Comparison of ENCODE assay signal across 30 cellular contexts in genomic region chr11:40140560-40140959, GRCh38.
"Had no signal": no experiment of that assay in that cellular context is flagged by ENCODE, and none has a peak within 500 bp of the region (broad histone marks: within the 10 kb centered on the region; RNA-seq: fewer than 3 reads in every experiment).

No MANE protein-coding gene starts in this region.

- H3K36me3 Mint-ChIP-seq: activated CD4-positive, alpha-beta memory T cell treated with anti-CD3 and anti-CD28 coated beads for 36 hours; activated naive CD4-positive, alpha-beta T cell treated with anti-CD3 and anti-CD28 coated beads, Interleukin-2, amount 10 ng/mL, durations not matched to agents 7 days and 5 days; activated naive CD8-positive, alpha-beta T cell treated with anti-CD3 and anti-CD28 coated beads, Interleukin-2, amount 10 ng/mL, durations not matched to agents 7 days and 5 days; natural killer cell; stimulated activated naive B cell treated with anti-CD40 and anti-IgM and Interleukin-4, amounts not matched to agents 10 μg/mL and 1 μg/mL and 100 μg/mL, for 72 hours had no signal

- H3K4me1 ChIP-seq: ascending aorta, esophagus squamous epithelium, left lung, lower lobe of right lung, pancreas, psoas muscle, right atrium auricular region, stomach, thyroid gland, upper lobe of right lung had no signal

- H3K27ac Mint-ChIP-seq: activated CD4-positive, alpha-beta memory T cell treated with anti-CD3 and anti-CD28 coated beads for 36 hours; activated CD4-positive, alpha-beta T cell treated with anti-CD3 and anti-CD28 coated beads, Interleukin-2, amount 10 ng/mL, durations not matched to agents 24 days and 14 days; activated naive CD4-positive, alpha-beta T cell treated with anti-CD3 and anti-CD28 coated beads, Interleukin-2, amount 10 ng/mL, durations not matched to agents 7 days and 5 days; activated naive CD8-positive, alpha-beta T cell treated with anti-CD3 and anti-CD28 coated beads, Interleukin-2, amount 10 ng/mL, durations not matched to agents 7 days and 5 days; dendritic cell treated with granulocyte-macrophage colony-stimulating factor and Interleukin-4, amounts not matched to agents 40 ng/mL and 50 ng/mL, for 4 days; natural killer cell; stimulated activated naive B cell treated with anti-CD40 and anti-IgM and Interleukin-4, amounts not matched to agents 10 μg/mL and 1 μg/mL and 100 μg/mL, for 72 hours had no signal

- H3K27me3 Mint-ChIP-seq: activated CD4-positive, alpha-beta memory T cell treated with anti-CD3 and anti-CD28 coated beads for 36 hours; activated CD4-positive, alpha-beta T cell treated with anti-CD3 and anti-CD28 coated beads, Interleukin-2, amount 10 ng/mL, durations not matched to agents 24 days and 14 days; activated naive CD4-positive, alpha-beta T cell treated with anti-CD3 and anti-CD28 coated beads, Interleukin-2, amount 10 ng/mL, durations not matched to agents 7 days and 5 days; activated naive CD8-positive, alpha-beta T cell treated with anti-CD3 and anti-CD28 coated beads, Interleukin-2, amount 10 ng/mL, durations not matched to agents 7 days and 5 days; central memory CD8-positive, alpha-beta T cell; dendritic cell treated with granulocyte-macrophage colony-stimulating factor and Interleukin-4, amounts not matched to agents 40 ng/mL and 50 ng/mL, for 4 days; stimulated activated naive B cell treated with anti-CD40 and anti-IgM and Interleukin-4, amounts not matched to agents 10 μg/mL and 1 μg/mL and 100 μg/mL, for 72 hours had no signal

- H3K27me3 ChIP-seq: ascending aorta, esophagus squamous epithelium, left lung, neutrophil, pancreas, right atrium auricular region, stomach, thyroid gland, upper lobe of right lung had no signal

- H3K9me3 ChIP-seq: ascending aorta, esophagus squamous epithelium, left lung, lower lobe of right lung, neutrophil, pancreas, psoas muscle, right atrium auricular region, stomach, thyroid gland, upper lobe of right lung had no signal

- H3K4me3 ChIP-seq: ascending aorta, esophagus squamous epithelium, left lung, lower lobe of right lung, pancreas, psoas muscle, right atrium auricular region, stomach, thyroid gland, upper lobe of right lung had no signal

- H3K9me3 Mint-ChIP-seq: dendritic cell treated with granulocyte-macrophage colony-stimulating factor and Interleukin-4, amounts not matched to agents 40 ng/mL and 50 ng/mL, for 4 days had no signal

- H3K4me1 Mint-ChIP-seq: activated CD4-positive, alpha-beta T cell treated with anti-CD3 and anti-CD28 coated beads, Interleukin-2, amount 10 ng/mL, durations not matched to agents 24 days and 14 days; activated naive CD4-positive, alpha-beta T cell treated with anti-CD3 and anti-CD28 coated beads, Interleukin-2, amount 10 ng/mL, durations not matched to agents 7 days and 5 days; activated naive CD8-positive, alpha-beta T cell treated with anti-CD3 and anti-CD28 coated beads, Interleukin-2, amount 10 ng/mL, durations not matched to agents 7 days and 5 days; central memory CD8-positive, alpha-beta T cell; natural killer cell; stimulated activated naive B cell treated with anti-CD40 and anti-IgM and Interleukin-4, amounts not matched to agents 10 μg/mL and 1 μg/mL and 100 μg/mL, for 72 hours had no signal

- DNase-seq: activated CD4-positive, alpha-beta memory T cell treated with anti-CD3 and anti-CD28 coated beads for 36 hours; activated CD4-positive, alpha-beta T cell treated with anti-CD3 and anti-CD28 coated beads, Interleukin-2, amount 10 ng/mL, durations not matched to agents 24 days and 14 days; activated CD4-positive, CD25-positive, alpha-beta regulatory T cell treated with anti-CD3 and anti-CD28 coated beads, Interleukin-2, amount 50 U/mL, for 72 hours; activated CD8-positive, alpha-beta memory T cell treated with anti-CD3 and anti-CD28 coated beads, Interleukin-2, amount 50 U/mL, for 4 hours; activated gamma-delta T cell; activated naive CD4-positive, alpha-beta T cell treated with anti-CD3 and anti-CD28 coated beads, Interleukin-2, amount 10 ng/mL, durations not matched to agents 7 days and 5 days; activated naive CD8-positive, alpha-beta T cell treated with anti-CD3 and anti-CD28 coated beads, Interleukin-2, amount 10 ng/mL, durations not matched to agents 7 days and 5 days; activated T-cell treated with anti-CD3 and anti-CD28 coated beads, Interleukin-2, amount 50 U/mL, for 1 hour; esophagus squamous epithelium; foreskin melanocyte; kidney glomerular epithelial cell; left lung; lower lobe of right lung; mesendoderm; natural killer cell; pancreas; psoas muscle; stimulated activated CD4-positive, alpha-beta T cell treated with anti-CD3 and anti-CD28 coated beads, Interleukin-15, amount 100 ng/mL, for 24 hours; stimulated activated CD4-positive, alpha-beta T cell treated with anti-CD3 and anti-CD28 coated beads, Interleukin-2, amount 100 ng/mL, for 24 hours; stimulated activated naive B cell treated with anti-CD40 and anti-IgM and Interleukin-4, amounts not matched to agents 10 μg/mL and 1 μg/mL and 100 μg/mL, for 72 hours; stomach; T-helper 9 cell; thyroid gland; upper lobe of right lung had no signal

- H3K36me3 ChIP-seq: ascending aorta, esophagus squamous epithelium, left lung, lower lobe of right lung, neutrophil, pancreas, right atrium auricular region, stomach, thyroid gland, upper lobe of right lung had no signal

- ATAC-seq: left lung; lower lobe of right lung; natural killer cell; pancreas; psoas muscle; stimulated activated naive B cell treated with anti-CD40 and anti-IgM and Interleukin-4, amounts not matched to agents 10 μg/mL and 1 μg/mL and 100 μg/mL, for 72 hours; upper lobe of right lung had no signal

- H3K4me3 Mint-ChIP-seq: activated CD4-positive, alpha-beta memory T cell treated with anti-CD3 and anti-CD28 coated beads for 36 hours; activated CD4-positive, alpha-beta T cell treated with anti-CD3 and anti-CD28 coated beads, Interleukin-2, amount 10 ng/mL, durations not matched to agents 24 days and 14 days; activated naive CD4-positive, alpha-beta T cell treated with anti-CD3 and anti-CD28 coated beads, Interleukin-2, amount 10 ng/mL, durations not matched to agents 7 days and 5 days; activated naive CD8-positive, alpha-beta T cell treated with anti-CD3 and anti-CD28 coated beads, Interleukin-2, amount 10 ng/mL, durations not matched to agents 7 days and 5 days; central memory CD8-positive, alpha-beta T cell; dendritic cell treated with granulocyte-macrophage colony-stimulating factor and Interleukin-4, amounts not matched to agents 40 ng/mL and 50 ng/mL, for 4 days; natural killer cell; stimulated activated naive B cell treated with anti-CD40 and anti-IgM and Interleukin-4, amounts not matched to agents 10 μg/mL and 1 μg/mL and 100 μg/mL, for 72 hours had no signal

- H3K27ac ChIP-seq: ascending aorta, epithelial cell of prostate, esophagus squamous epithelium, left lung, lower lobe of right lung, neutrophil, pancreas, psoas muscle, right atrium auricular region, stomach, thyroid gland, upper lobe of right lung had no signal
